1 cellular context compared by ENCODE assay signal in genomic region chr21:14452842-14453241, GRCh38.
A peak's percentile ranks its signal among the peaks of the same experiment; 100 is the strongest.
TF ChIP-seq lines count a peak whose summit lies in the region.

No MANE protein-coding gene starts in this region.

TF ChIP-seq in K562, 482 proteins besides CTCF, POLR2A, EP300 and RAD21 (continued from another document):
- TF ChIP-seq MGA (IDR thresholded peaks at IDR 0.05) (0 out of 2 replicates have a peak, but pooled peaks have one; percentile 5), ZNF232 (CRISPR knock-in tag; IDR thresholded peaks at IDR 0.05) (no peak)
